Comparison of ENCODE assay signal across 2 cellular contexts in genomic region chr15:60442763-60443162, GRCh38.
TF ChIP-seq lines count a peak whose summit lies in the region.

No MANE protein-coding gene starts in this region.

TF ChIP-seq in GM23338, 12 proteins besides CTCF, POLR2A, EP300 and RAD21 (continued from another document):
- TF ChIP-seq REST (IDR thresholded peaks at IDR 0.05; ENCODE audit: unreplicated experiment) (no peak), EZH2 (IDR thresholded peaks at IDR 0.05; ENCODE audit: low read depth, unreplicated experiment) (no peak), ZNF331 (CRISPR knock-in tag; IDR thresholded peaks at IDR 0.05; ENCODE audit: low read depth) (no peak), JUNB (IDR thresholded peaks at IDR 0.05; ENCODE audit: unreplicated experiment) (no peak), ZNF462 (CRISPR knock-in tag; IDR thresholded peaks at IDR 0.05) (no peak), EZH2phosphoT487 (IDR thresholded peaks at IDR 0.05; ENCODE audit: unreplicated experiment) (no peak), CREB1 (CRISPR knock-in tag; IDR thresholded peaks at IDR 0.05; ENCODE audit: low read depth) (no peak), NANOG (IDR thresholded peaks at IDR 0.05; ENCODE audit: borderline replicate concordance) (no peak)

TF ChIP-seq in SK-N-SH treated with all-trans-retinoic acid at 6 μM for 48 hours, 23 proteins besides CTCF, POLR2A, EP300 and RAD21 (continued from another document):
- TF ChIP-seq PATZ1 (CRISPR knock-in tag; IDR thresholded peaks at IDR 0.05; ENCODE audit: borderline replicate concordance) (no peak), ZNF8 (CRISPR knock-in tag; IDR thresholded peaks at IDR 0.05) (no peak), ZFP30 (CRISPR knock-in tag; IDR thresholded peaks at IDR 0.05) (no peak), OSR1 (CRISPR knock-in tag; IDR thresholded peaks at IDR 0.05) (no peak), CSRNP3 (CRISPR knock-in tag; IDR thresholded peaks at IDR 0.05) (no peak), ESRRG (CRISPR knock-in tag; IDR thresholded peaks at IDR 0.05) (no peak), ISL1 (CRISPR knock-in tag; IDR thresholded peaks at IDR 0.05) (no peak), GLIS3 (CRISPR knock-in tag; IDR thresholded peaks at IDR 0.05) (no peak), TOX (CRISPR knock-in tag; IDR thresholded peaks at IDR 0.05; ENCODE audit: borderline replicate concordance) (no peak), SNAI2 (CRISPR knock-in tag; IDR thresholded peaks at IDR 0.05) (no peak), BACH2 (CRISPR knock-in tag; IDR thresholded peaks at IDR 0.05; ENCODE audit: borderline replicate concordance) (no peak), ZNF70 (CRISPR knock-in tag; IDR thresholded peaks at IDR 0.05) (no peak), CREB5 (CRISPR knock-in tag; IDR thresholded peaks at IDR 0.05; ENCODE audit: low read depth) (no peak), ARNTL (CRISPR knock-in tag; IDR thresholded peaks at IDR 0.05; ENCODE audit: borderline replicate concordance, low read depth) (no peak), ZC3H10 (CRISPR knock-in tag; IDR thresholded peaks at IDR 0.05) (no peak), PPARA (CRISPR knock-in tag; IDR thresholded peaks at IDR 0.05; ENCODE audit: borderline replicate concordance) (no peak), CSDC2 (CRISPR knock-in tag; IDR thresholded peaks at IDR 0.05) (no peak)
